In the genomic region with DNA sequence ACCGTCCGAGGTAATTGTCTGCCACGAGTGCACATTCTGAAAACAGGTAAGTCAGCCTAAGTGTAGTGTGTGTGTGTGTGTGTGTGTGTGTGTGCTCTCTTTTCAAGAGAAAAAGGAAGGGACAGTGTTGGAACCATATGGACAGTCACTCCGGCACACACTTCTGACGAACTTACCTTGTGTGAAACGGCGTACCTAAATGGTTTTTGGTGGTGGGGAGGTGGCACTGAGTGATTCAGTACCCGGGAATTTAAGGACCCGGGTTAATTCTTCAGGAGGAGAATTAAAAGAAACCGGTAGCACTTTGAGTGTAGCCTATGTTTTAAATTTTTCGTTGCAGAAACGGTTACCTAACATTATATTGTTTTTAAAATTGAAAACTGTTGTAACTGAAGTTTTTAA, we compare ENCODE assay signal across 8 cellular contexts. TPM values are rescaled to one million over a fixed set of nuclear protein-coding genes. Genes with fewer than 3 reads are reported as not detected.
DNase-seq lines count a peak whose midpoint lies in the region; ATAC-seq and TF ChIP-seq lines count a peak whose summit lies in the region.

No MANE protein-coding gene starts in this region.

- H3F3A ChIP-seq in OCI-LY1 (ENCODE audit: insufficient read depth, low read length): no peaks in the 10 kb centered on the region

- H3K4me2 ChIP-seq in OCI-LY1 (ENCODE audit: low read length): peak overlapping the region; percentile 80

- H3K9ac ChIP-seq in OCI-LY1 (ENCODE audit: low read length): peak overlapping the region; percentile 82

- H3K27me3 ChIP-seq in OCI-LY1 (ENCODE audit: insufficient read depth, low read length): no peaks in the 10 kb centered on the region

- no peaks in the 10 kb centered on the region for H3K9me3 ChIP-seq in OCI-LY1 (ENCODE audit: low read length)

- TF ChIP-seq CTCF in GM12864 (IDR thresholded peaks at IDR 0.05; ENCODE audit: low read depth, low read length, missing control alignments): no peak
- TF ChIP-seq CTCF in OCI-LY1 (IDR thresholded peaks at IDR 0.05; ENCODE audit: low read length): no peak
- TF ChIP-seq CTCF in omental fat pad (IDR thresholded peaks at IDR 0.05): no peak

- H3K4me3 ChIP-seq in GM12864 (ENCODE audit: low read depth, low read length) (peak overlapping the region; percentile 91), OCI-LY1 (ENCODE audit: low read depth, low read length, poor library complexity, severe bottlenecking) (peak overlapping the region; percentile 89)

- DNase-seq in GM12864 (ENCODE audit: low read depth) (no peak), epithelial cell of prostate (ENCODE audit: low read depth, low spot score) (peak; percentile 39), omental fat pad (ENCODE audit: low spot score) (no peak), HuH-7 (ENCODE audit: low spot score) (no peak), NCI-H748 (lab: John Stamatoyannopoulos, UW; ENCODE audit: unreplicated experiment) (no peak)

- H4K20me1 ChIP-seq in OCI-LY1 (ENCODE audit: insufficient read depth, low read length): no peaks in the 10 kb centered on the region

- ATAC-seq in omental fat pad (ENCODE audit: low FRiP score): peak; percentile 26
- no peak for ATAC-seq in GM18858 (IDR thresholded peaks at IDR 0.05; ENCODE audit: unreplicated experiment)
- ATAC-seq in GM21526 (IDR thresholded peaks at IDR 0.05; ENCODE audit: low FRiP score, unreplicated experiment): no peak

- H3K79me2 ChIP-seq in OCI-LY1 (ENCODE audit: insufficient read depth, low read length): peaks cover 44% of the 10 kb centered on the region

- H3K9me2 ChIP-seq in OCI-LY1 (ENCODE audit: low read depth, low read length): no peaks in the 10 kb centered on the region

- peaks cover 35% of the 10 kb centered on the region for H3K36me3 ChIP-seq in OCI-LY1 (ENCODE audit: insufficient read depth, low read length)

- H3K27ac ChIP-seq in OCI-LY1 (ENCODE audit: low read depth, low read length, poor library complexity, severe bottlenecking) (peak overlapping the region; percentile 77), epithelial cell of prostate (peak overlapping the region; percentile 94)

- H2AFZ ChIP-seq in OCI-LY1 (ENCODE audit: low read length): peak overlapping the region; percentile 85

- H3K4me1 ChIP-seq in OCI-LY1 (ENCODE audit: insufficient read depth, low read length, severe bottlenecking): peaks cover 27% of the 10 kb centered on the region

RNA-seq across cellular contexts. Expression of a gene that starts 0.3 kb away (rescaled TPM):
- 10 to 100 TPM; 16.9 to 20.8 (median 19.2) TPM for total RNA-seq in omental fat pad

RNA-seq across cellular contexts. Expression of a gene that starts 0.9 kb away (rescaled TPM):
- 100 to 1,000 TPM in 1 of 4 donors, 10 to 100 TPM in 3; 67.2 to 105 (median 78.8) TPM for total RNA-seq in omental fat pad
